8 cellular contexts compared by ENCODE assay signal in the genomic region with DNA sequence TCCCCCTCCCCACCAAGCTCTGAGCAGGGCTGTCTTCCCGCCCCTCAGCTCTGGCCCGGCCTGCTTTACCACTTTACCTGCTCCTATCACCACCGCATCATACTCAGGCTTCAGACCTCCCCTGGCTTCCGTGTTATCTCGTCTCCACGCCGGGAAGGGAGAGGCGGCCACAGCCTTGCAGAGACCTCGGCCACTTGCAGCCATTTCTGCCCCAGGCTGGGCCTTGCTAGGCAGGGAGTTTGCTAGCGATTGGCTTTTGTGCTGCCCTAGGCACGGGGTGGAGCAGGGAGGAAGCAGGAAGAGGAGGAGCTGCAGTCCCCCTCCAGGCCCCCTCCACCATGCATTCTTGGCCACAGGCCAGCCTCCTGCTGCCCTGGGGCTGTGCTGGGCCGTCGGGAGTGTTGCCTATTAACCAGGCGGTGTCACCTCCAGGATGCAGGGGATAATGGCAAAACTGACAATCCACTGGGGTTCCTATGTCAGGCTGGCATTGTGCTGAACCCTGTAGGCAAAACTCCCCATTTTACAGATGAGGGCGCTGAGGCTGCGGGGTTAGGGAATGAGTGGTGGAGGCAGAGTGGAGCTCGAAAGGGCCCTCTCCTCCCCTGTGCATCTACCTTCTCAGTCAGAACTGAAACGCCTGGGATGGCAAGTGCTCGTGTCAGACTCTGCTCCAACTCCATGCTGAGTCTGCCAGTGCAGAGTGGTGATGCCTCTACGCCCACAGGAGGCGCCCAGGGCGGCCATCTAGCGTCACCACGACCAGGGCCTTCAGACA. TPM values are rescaled to one million over a fixed set of nuclear protein-coding genes. Genes with fewer than 3 reads are reported as not detected.
DNase-seq lines count a peak whose midpoint lies in the region; ATAC-seq, FAIRE-seq and TF ChIP-seq lines count a peak whose summit lies in the region.

A gene (minus strand): TSS at position 251 of the 778 bp plus-strand sequence. CDS start 47 bp downstream, at position 204.

- no peaks in the 10 kb centered on the region for H3K27me3 ChIP-seq in upper lobe of right lung

- peaks cover 18% of the 10 kb centered on the region for H3K4me1 ChIP-seq in upper lobe of right lung

- peaks cover 33% of the 10 kb centered on the region for H3K36me3 ChIP-seq in upper lobe of right lung

- ATAC-seq in HG03432 (IDR thresholded peaks at IDR 0.05; ENCODE audit: unreplicated experiment) = peak; percentile 66
- ATAC-seq in activated naive CD8-positive, alpha-beta T cell treated with anti-CD3 and anti-CD28 coated beads, Interleukin-2, amount 10 ng/mL, durations not matched to agents 7 days and 5 days (ENCODE audit: low read depth) = peak; percentile 96
- peak; percentile 93 for ATAC-seq in upper lobe of right lung

- FAIRE-seq in RCC 7860 (lab: Jason Lieb, UNC) = peak; percentile 91
- no peak for FAIRE-seq in D721Med (lab: Jason Lieb, UNC)

- TF ChIP-seq CTCF in nephron progenitor cell (IDR thresholded peaks at IDR 0.05) (no peak), upper lobe of right lung (IDR thresholded peaks at IDR 0.05) (no peak), D721Med (IDR thresholded peaks at IDR 0.05; ENCODE audit: insufficient read depth, missing control alignments) (no peak)

- H3K27ac ChIP-seq in upper lobe of right lung = peak within 1 kb of the TSS; percentile 85

- POLR2A ChIA-PET in activated naive CD8-positive, alpha-beta T cell treated with anti-CD3 and anti-CD28 coated beads, Interleukin-2, amount 10 ng/mL, durations not matched to agents 7 days and 5 days (lab: Charles Lee) = interaction anchor here (0.5 to 2.4 kb wide), 6 partner anchors 10 to 32 kb away, joined by 3 to 11 read pairs (median 6); a partner anchor contains a TSS

- peak within 1 kb of the TSS; percentile 99 for H3K4me3 Mint-ChIP-seq in activated naive CD8-positive, alpha-beta T cell treated with anti-CD3 and anti-CD28 coated beads, Interleukin-2, amount 10 ng/mL, durations not matched to agents 7 days and 5 days
- H3K4me3 Mint-ChIP-seq in nephron progenitor cell = peak within 1 kb of the TSS; percentile 85

- H3K4me3 ChIP-seq in upper lobe of right lung = peak within 1 kb of the TSS; percentile 70

- H3K9me3 Mint-ChIP-seq in activated naive CD8-positive, alpha-beta T cell treated with anti-CD3 and anti-CD28 coated beads, Interleukin-2, amount 10 ng/mL, durations not matched to agents 7 days and 5 days = no peaks in the 10 kb centered on the region
- H3K9me3 Mint-ChIP-seq in nephron progenitor cell = no peaks in the 10 kb centered on the region

- peaks cover 4% of the 10 kb centered on the region for H3K36me3 Mint-ChIP-seq in activated naive CD8-positive, alpha-beta T cell treated with anti-CD3 and anti-CD28 coated beads, Interleukin-2, amount 10 ng/mL, durations not matched to agents 7 days and 5 days
- H3K36me3 Mint-ChIP-seq in nephron progenitor cell (ENCODE audit: low read depth) = peaks cover 5% of the 10 kb centered on the region

- H3K27me3 Mint-ChIP-seq in activated naive CD8-positive, alpha-beta T cell treated with anti-CD3 and anti-CD28 coated beads, Interleukin-2, amount 10 ng/mL, durations not matched to agents 7 days and 5 days = no peaks in the 10 kb centered on the region
- peaks cover 7% of the 10 kb centered on the region for H3K27me3 Mint-ChIP-seq in nephron progenitor cell (ENCODE audit: low read depth, poor library complexity)

- H3K4me1 Mint-ChIP-seq in activated naive CD8-positive, alpha-beta T cell treated with anti-CD3 and anti-CD28 coated beads, Interleukin-2, amount 10 ng/mL, durations not matched to agents 7 days and 5 days = peaks cover 8% of the 10 kb centered on the region
- peaks cover 47% of the 10 kb centered on the region for H3K4me1 Mint-ChIP-seq in nephron progenitor cell

- no peaks in the 10 kb centered on the region for H3K9me3 ChIP-seq in upper lobe of right lung

- H3K27ac Mint-ChIP-seq in activated naive CD8-positive, alpha-beta T cell treated with anti-CD3 and anti-CD28 coated beads, Interleukin-2, amount 10 ng/mL, durations not matched to agents 7 days and 5 days = peak within 1 kb of the TSS; percentile 99
- peak within 1 kb of the TSS; percentile 90 for H3K27ac Mint-ChIP-seq in nephron progenitor cell

- intact Hi-C loops in upper lobe of right lung (cut with DNase I) = no loop called here

- DNase-seq in EL (peak; percentile 94), RCC 7860 (ENCODE audit: low spot score) (peak; percentile 89), germinal center (ENCODE audit: low spot score) (peak; percentile 28), nephron progenitor cell (peak; percentile 63), upper lobe of right lung (peak; percentile 95), D721Med (ENCODE audit: insufficient read length, low spot score) (no peak)
- DNase-seq in activated naive CD8-positive, alpha-beta T cell treated with anti-CD3 and anti-CD28 coated beads, Interleukin-2, amount 10 ng/mL, durations not matched to agents 7 days and 5 days = peak; percentile 68

RNA-seq across cellular contexts. Expression of the gene that starts here (rescaled TPM):
- total RNA-seq in activated naive CD8-positive, alpha-beta T cell treated with anti-CD3 and anti-CD28 coated beads, Interleukin-2, amount 10 ng/mL, durations not matched to agents 7 days and 5 days = 10 to 100 TPM; 14.0 to 18.0 TPM
- total RNA-seq in upper lobe of right lung = 13.0 TPM
